Comparison of ENCODE assay signal across 27 cellular contexts in the genomic region with DNA sequence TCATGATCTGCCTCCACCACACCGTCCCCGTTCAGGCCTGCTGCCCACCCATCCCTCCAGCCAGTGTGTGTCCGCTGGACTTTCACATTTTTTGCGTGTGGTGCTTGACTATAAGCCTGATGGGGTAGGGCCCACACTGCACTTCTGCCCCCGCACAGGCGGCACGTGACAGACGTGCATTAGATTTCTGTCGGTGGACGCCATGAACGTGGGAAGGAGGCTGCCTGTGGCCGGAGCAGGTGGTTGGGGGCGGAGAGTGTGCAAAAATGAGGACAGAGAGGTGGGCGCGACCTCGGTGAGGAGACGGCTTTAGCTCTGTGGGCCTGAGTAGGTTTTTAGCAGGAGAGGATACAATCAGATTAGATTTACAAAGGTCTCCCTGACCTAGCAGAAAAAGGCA. TPM values are rescaled to one million over a fixed set of nuclear protein-coding genes. Genes with fewer than 3 reads are reported as not detected.
"Had no signal": no experiment of that assay in that cellular context is flagged by ENCODE, and none has a peak within 500 bp of the region (broad histone marks: within the 10 kb centered on the region; RNA-seq: fewer than 3 reads in every experiment).

No MANE protein-coding gene starts in this region.

- H3K4me3 ChIP-seq: coronary artery, spleen, testis, upper lobe of right lung had no signal

- H3K4me3 Mint-ChIP-seq: activated naive CD4-positive, alpha-beta T cell treated with anti-CD3 and anti-CD28 coated beads, Interleukin-2, amount 10 ng/mL, durations not matched to agents 7 days and 5 days; activated naive CD8-positive, alpha-beta T cell treated with anti-CD3 and anti-CD28 coated beads, Interleukin-2, amount 50 U/mL, for 24 hours; brain; natural killer cell treated with Interleukin-12 subunit alpha and Interleukin-12 subunit beta and Interleukin-15 and Interleukin-18, amount 100 ng/mL, for 72 hours; stimulated activated memory B cell treated with anti-CD40 and anti-IgM and Interleukin-4, amounts not matched to agents 10 μg/mL and 1 μg/mL and 100 μg/mL, for 72 hours; T-cell had no signal

- H3K9me3 ChIP-seq: spleen, testis, upper lobe of right lung had no signal

- H3K27me3 ChIP-seq: spleen, testis, upper lobe of right lung had no signal

- DNase-seq: activated CD4-positive, alpha-beta T cell treated with anti-CD3 and anti-CD28 coated beads, Interleukin-2, amount 50 U/mL, for 1 hour; activated CD8-positive, alpha-beta memory T cell treated with anti-CD3 and anti-CD28 coated beads for 24 hours; activated CD8-positive, alpha-beta memory T cell treated with anti-CD3 and anti-CD28 coated beads, Interleukin-2, amount 50 U/mL, for 48 hours; activated effector memory CD4-positive, alpha-beta T cell treated with Interleukin-2 at 50 U/mL for 16 hours; activated naive CD4-positive, alpha-beta T cell treated with anti-CD3 and anti-CD28 coated beads, Interleukin-2, amount 10 ng/mL, durations not matched to agents 7 days and 5 days; activated naive CD8-positive, alpha-beta T cell treated with anti-CD3 and anti-CD28 coated beads, Interleukin-2, amount 50 U/mL, for 24 hours; activated T-cell treated with anti-CD3 and anti-CD28 coated beads, Interleukin-2, amount 50 U/mL, for 48 hours; anterior cingulate cortex; central memory CD4-positive, alpha-beta T cell; head of caudate nucleus; left ventricle myocardium superior; mesendoderm; nucleus accumbens; stimulated activated CD4-positive, alpha-beta T cell treated with anti-CD3 and anti-CD28 coated beads, Interleukin-4, amount 100 ng/mL, for 4 hours; T-cell; T-helper 9 cell; testis; upper lobe of right lung had no signal

- H3K36me3 Mint-ChIP-seq: activated naive CD4-positive, alpha-beta T cell treated with anti-CD3 and anti-CD28 coated beads, Interleukin-2, amount 10 ng/mL, durations not matched to agents 7 days and 5 days; natural killer cell treated with Interleukin-12 subunit alpha and Interleukin-12 subunit beta and Interleukin-15 and Interleukin-18, amount 100 ng/mL, for 72 hours had no signal

- ATAC-seq: activated CD4-positive, CD25-positive, alpha-beta regulatory T cell treated with anti-CD3 and anti-CD28 coated beads, Interleukin-2, amount 50 U/mL, for 24 hours; activated naive CD8-positive, alpha-beta T cell treated with anti-CD3 and anti-CD28 coated beads, Interleukin-2, amount 50 U/mL, for 24 hours; left ventricle myocardium superior; stimulated activated memory B cell treated with anti-CD40 and anti-IgM and Interleukin-4, amounts not matched to agents 10 μg/mL and 1 μg/mL and 100 μg/mL, for 72 hours; T-cell; upper lobe of right lung had no signal

- H3K27ac ChIP-seq: coronary artery, spleen, testis, upper lobe of right lung had no signal

- H3K9me3 Mint-ChIP-seq: activated naive CD4-positive, alpha-beta T cell treated with anti-CD3 and anti-CD28 coated beads, Interleukin-2, amount 10 ng/mL, durations not matched to agents 7 days and 5 days; activated naive CD8-positive, alpha-beta T cell treated with anti-CD3 and anti-CD28 coated beads, Interleukin-2, amount 50 U/mL, for 24 hours; natural killer cell treated with Interleukin-12 subunit alpha and Interleukin-12 subunit beta and Interleukin-15 and Interleukin-18, amount 100 ng/mL, for 72 hours; stimulated activated memory B cell treated with anti-CD40 and anti-IgM and Interleukin-4, amounts not matched to agents 10 μg/mL and 1 μg/mL and 100 μg/mL, for 72 hours; T-cell had no signal

- H3K27ac Mint-ChIP-seq: activated naive CD4-positive, alpha-beta T cell treated with anti-CD3 and anti-CD28 coated beads, Interleukin-2, amount 10 ng/mL, durations not matched to agents 7 days and 5 days; activated naive CD8-positive, alpha-beta T cell treated with anti-CD3 and anti-CD28 coated beads, Interleukin-2, amount 50 U/mL, for 24 hours; stimulated activated memory B cell treated with anti-CD40 and anti-IgM and Interleukin-4, amounts not matched to agents 10 μg/mL and 1 μg/mL and 100 μg/mL, for 72 hours; T-cell had no signal

- H3K36me3 ChIP-seq: upper lobe of right lung had no signal

- H3K27me3 Mint-ChIP-seq: activated naive CD4-positive, alpha-beta T cell treated with anti-CD3 and anti-CD28 coated beads, Interleukin-2, amount 10 ng/mL, durations not matched to agents 7 days and 5 days; activated naive CD8-positive, alpha-beta T cell treated with anti-CD3 and anti-CD28 coated beads, Interleukin-2, amount 50 U/mL, for 24 hours; brain; natural killer cell treated with Interleukin-12 subunit alpha and Interleukin-12 subunit beta and Interleukin-15 and Interleukin-18, amount 100 ng/mL, for 72 hours; stimulated activated memory B cell treated with anti-CD40 and anti-IgM and Interleukin-4, amounts not matched to agents 10 μg/mL and 1 μg/mL and 100 μg/mL, for 72 hours; T-cell had no signal

RNA-seq across cellular contexts. Expression of gene NCCRP1, which starts 46.0 kb away (rescaled TPM):
- total RNA-seq: frontal cortex; left ventricle myocardium superior; natural killer cell treated with Interleukin-12 subunit alpha and Interleukin-12 subunit beta and Interleukin-15 and Interleukin-18, amount 100 ng/mL, for 72 hours had no signal

RNA-seq across cellular contexts. Expression of gene SYCN, which starts 53.3 kb away (rescaled TPM):
- total RNA-seq: frontal cortex; kidney epithelial cell; left ventricle myocardium superior; natural killer cell treated with Interleukin-12 subunit alpha and Interleukin-12 subunit beta and Interleukin-15 and Interleukin-18, amount 100 ng/mL, for 72 hours; renal cortical epithelial cell; spleen; upper lobe of right lung had no signal
- polyA plus RNA-seq: spleen had no signal
